In genomic region chr5:139186752-139187326, GRCh38 we compare ENCODE assay signal across 23 cellular contexts. TPM values are rescaled to one million over a fixed set of nuclear protein-coding genes. Genes with fewer than 3 reads are reported as not detected.
DNase-seq lines count a peak whose midpoint lies in the region; ATAC-seq, FAIRE-seq and TF ChIP-seq lines count a peak whose summit lies in the region.
"Had no signal": no experiment of that assay in that cellular context is flagged by ENCODE, and none has a peak within 500 bp of the region (broad histone marks: within the 10 kb centered on the region; RNA-seq: fewer than 3 reads in every experiment).

No MANE protein-coding gene starts in this region.

- no peak overlapping the region for H2AFZ ChIP-seq in KMS-11 (ENCODE audit: low read depth)
- H2AFZ ChIP-seq in GM12878 (ENCODE audit: control insufficient read depth, low read depth, low read length) = no peak overlapping the region

- peaks cover 11% of the 10 kb centered on the region; the same call in 1 of the 2 replicates for H3K79me2 ChIP-seq in KMS-11 (ENCODE audit: insufficient read depth, low read depth)
- H3K79me2 ChIP-seq in GM12878 (ENCODE audit: control insufficient read depth, insufficient read depth, low read length) = peaks cover 29% of the 10 kb centered on the region

- RAD21 ChIA-PET in GM12878 (lab: Charles Lee; ENCODE audit: unreplicated experiment) = no interaction called here

- H3K4me1 ChIP-seq in KMS-11 (ENCODE audit: low read depth, poor library complexity, severe bottlenecking) = peaks cover 67% of the 10 kb centered on the region
- H3K4me1 ChIP-seq in GM12878 (ENCODE audit: control insufficient read depth, insufficient read depth, low read length) = peaks cover 33% of the 10 kb centered on the region

- FAIRE-seq in GM12878 (lab: Jason Lieb, UNC) = no peak

- H3K27ac Mint-ChIP-seq in activated naive CD4-positive, alpha-beta T cell treated with anti-CD3 and anti-CD28 coated beads, Interleukin-2, amount 10 ng/mL, durations not matched to agents 7 days and 5 days = no peak overlapping the region
- H3K27ac Mint-ChIP-seq: CD8-positive, alpha-beta T cell; H9; IgD-negative memory B cell had no signal

- H3K4me1 Mint-ChIP-seq in activated naive CD4-positive, alpha-beta T cell treated with anti-CD3 and anti-CD28 coated beads, Interleukin-2, amount 10 ng/mL, durations not matched to agents 7 days and 5 days = no peaks in the 10 kb centered on the region

- H3K4me3 ChIP-seq in AG04449 (ENCODE audit: low read depth, low read length) (no peak overlapping the region), KMS-11 (IDR thresholded peaks at IDR 0.05; ENCODE audit: insufficient read depth, low read depth, low read length) (no peak overlapping the region), GM12878 (no peak overlapping the region)
- H3K4me3 ChIP-seq: SK-N-MC had no signal

- H3K36me3 Mint-ChIP-seq in activated naive CD4-positive, alpha-beta T cell treated with anti-CD3 and anti-CD28 coated beads, Interleukin-2, amount 10 ng/mL, durations not matched to agents 7 days and 5 days = peaks cover 5% of the 10 kb centered on the region
- H3K36me3 Mint-ChIP-seq: IgD-negative memory B cell had no signal

- H3K27me3 ChIP-seq in KMS-11 (ENCODE audit: insufficient read depth, low read depth) (no peaks in the 10 kb centered on the region), GM12878 (replicated peaks in 1 of 2; ENCODE audit: control insufficient read depth in 2 of 2, insufficient read depth in 2 of 2, low read length in 1 of 2) (no peaks in the 10 kb centered on the region)

- CTCF ChIA-PET in AG04449 (lab: Yijun Ruan, JAX) = no interaction called here
- CTCF ChIA-PET in GM12878 (lab: Yijun Ruan, JAX) = interaction anchor here (1.4 kb wide), 1 partner anchor 64 kb away, joined by 5 read pairs; no protein-coding TSS in a partner anchor
- CTCF ChIA-PET in activated naive CD4-positive, alpha-beta T cell treated with anti-CD3 and anti-CD28 coated beads, Interleukin-2, amount 10 ng/mL, durations not matched to agents 7 days and 5 days (lab: Charles Lee) = no interaction called here

- no peak overlapping the region for H3K9ac ChIP-seq in KMS-11
- no peak overlapping the region for H3K9ac ChIP-seq in GM12878 (ENCODE audit: control insufficient read depth, insufficient read depth, low read length)

- no peaks in the 10 kb centered on the region for H3K9me3 ChIP-seq in GM12878 (replicated peaks; ENCODE audit: control insufficient read depth, insufficient read depth, low read length)

- SMC1A ChIA-PET in GM12878 (lab: Charles Lee; ENCODE audit: uncharacterized antibody, unreplicated experiment) = interaction anchor here (2.9 kb wide), 1 partner anchor 7 kb away, joined by 8 read pairs; no protein-coding TSS in a partner anchor

- WGBS in GM12878 (ENCODE audit: insufficient coverage, insufficient replicate concordance, low lambda C conversion rate, missing lambda C conversion rate) = over 99% methylated on average over 6 of the region's 6 CpGs

- no peaks in the 10 kb centered on the region for H3K27me3 Mint-ChIP-seq in activated naive CD4-positive, alpha-beta T cell treated with anti-CD3 and anti-CD28 coated beads, Interleukin-2, amount 10 ng/mL, durations not matched to agents 7 days and 5 days
- H3K27me3 Mint-ChIP-seq: IgD-negative memory B cell had no signal

- TF ChIP-seq RAD21 in GM12878 (IDR thresholded peaks at IDR 0.05; ENCODE audit: insufficient read depth, low read depth, low read length) = no peak

- H3K36me3 ChIP-seq in KMS-11 (ENCODE audit: insufficient read depth) = no peaks in the 10 kb centered on the region
- H3K36me3 ChIP-seq in GM12878 (ENCODE audit: control insufficient read depth in 2 of 2, insufficient read depth in 2 of 2, low read length in 1 of 2) = peaks cover 0 to 1% of the 10 kb centered on the region in 2 experiments; a peak in 3 of 4 replicates

- no peak overlapping the region for H3K4me3 Mint-ChIP-seq in activated naive CD4-positive, alpha-beta T cell treated with anti-CD3 and anti-CD28 coated beads, Interleukin-2, amount 10 ng/mL, durations not matched to agents 7 days and 5 days
- H3K4me3 Mint-ChIP-seq: CD8-positive, alpha-beta T cell; H9; IgD-negative memory B cell had no signal

- peak; percentile 34 for DNase-seq in AG04449 (ENCODE audit: low read depth, low spot score)
- no peak for DNase-seq in GM12878 (ENCODE audit: low read depth, low spot score)
- DNase-seq in left colon = no peak
- DNase-seq in activated naive CD4-positive, alpha-beta T cell treated with anti-CD3 and anti-CD28 coated beads, Interleukin-2, amount 10 ng/mL, durations not matched to agents 7 days and 5 days = no peak
- DNase-seq in DMS114 treated with DMSO at 0.1 percent for 48 hours (lab: John Stamatoyannopoulos, UW; ENCODE audit: unreplicated experiment) = no peak
- DNase-seq in sciatic nerve (ENCODE audit: low spot score) = no peak
- DNase-seq: Calu3; CD8-positive, alpha-beta T cell; DMS53; H9; Kasumi-1; NCI-H1092 treated with DMSO at 0.1 percent for 48 hours; NCI-H146; NCI-H2081; NCI-H446 treated with DMSO at 0.1 percent for 48 hours; NCI-H69; Right ventricle myocardium superior had no signal

- no peak for TF ChIP-seq POLR2A in GM12878 (IDR thresholded peaks at IDR 0.05; ENCODE audit: low read depth, low read length)

- POLR2A ChIA-PET in AG04449 (lab: Yijun Ruan, JAX) = no interaction called here
- POLR2A ChIA-PET in GM12878 (lab: Charles Lee) = no interaction called here

- intact Hi-C loops in GM12878 (cut with micrococcal nuclease; ENCODE audit: unreplicated experiment) (no loop called here), left colon (cut with DNase I, micrococcal nuclease) (no loop called here), sciatic nerve (cut with DNase I) (no loop called here)

- H3K4me2 ChIP-seq in KMS-11 = peak overlapping the region; percentile 88; the same call in 1 of the 2 replicates
- peak overlapping the region; percentile 86; the same call in 1 of the 2 replicates for H3K4me2 ChIP-seq in GM12878 (ENCODE audit: control insufficient read depth, insufficient read depth)

- no peak for TF ChIP-seq CTCF in AG04449 (IDR thresholded peaks at IDR 0.05; ENCODE audit: insufficient read depth, low read length, missing control alignments)
- no peak for TF ChIP-seq CTCF in KMS-11 (conservative IDR thresholded peaks at IDR 0.05; ENCODE audit: low read depth, low read length)
- TF ChIP-seq CTCF in GM12878 (IDR thresholded peaks at IDR 0.05 in 2 of 3, conservative IDR thresholded peaks at IDR 0.05 in 1 of 3; ENCODE audit: control insufficient read depth in 2 of 3, extremely low read depth in 1 of 3, insufficient read depth in 1 of 3, low read depth in 3 of 3, low read length in 3 of 3) = no peak

- no peak for TF ChIP-seq EP300 in GM12878 (IDR thresholded peaks at IDR 0.05; ENCODE audit: borderline replicate concordance in 1 of 2, control insufficient read depth in 1 of 2, low read depth in 2 of 2, low read length in 2 of 2)

- in situ Hi-C loops in GM12878 (cut with MboI) = no loop called here

- BruUV-seq in GM12878 (replicated peaks; lab: Mats Ljungman, UMichigan) = no TSS peak

- H4K20me1 ChIP-seq in KMS-11 (ENCODE audit: insufficient read depth) (no peaks in the 10 kb centered on the region), GM12878 (ENCODE audit: control insufficient read depth, insufficient read depth) (no peaks in the 10 kb centered on the region)

- H3K9me3 Mint-ChIP-seq in activated naive CD4-positive, alpha-beta T cell treated with anti-CD3 and anti-CD28 coated beads, Interleukin-2, amount 10 ng/mL, durations not matched to agents 7 days and 5 days = no peaks in the 10 kb centered on the region
- H3K9me3 Mint-ChIP-seq: CD8-positive, alpha-beta T cell; H9; IgD-negative memory B cell had no signal

- peak overlapping the region; percentile 34; the same call in 1 of the 2 replicates for H3K27ac ChIP-seq in KMS-11
- H3K27ac ChIP-seq in GM12878 (ENCODE audit: control insufficient read depth, insufficient read depth) = peak overlapping the region; percentile 65
- H3K27ac ChIP-seq: 22Rv1, HL-60, SK-N-MC had no signal

- ATAC-seq in GM12878 (no peak), left colon (peak; percentile 87), GM19324 (IDR thresholded peaks at IDR 0.05; ENCODE audit: low FRiP score, unreplicated experiment) (no peak), sciatic nerve (no peak)
- ATAC-seq: CD8-positive, alpha-beta T cell had no signal

TF ChIP-seq in GM12878, 131 proteins besides CTCF, POLR2A, EP300 and RAD21 (continues in another document):
- no peak for TF ChIP-seq HDGF (IDR thresholded peaks at IDR 0.05)
- no peak for TF ChIP-seq RB1 (IDR thresholded peaks at IDR 0.05; ENCODE audit: borderline replicate concordance)
- TF ChIP-seq ZNF24 (IDR thresholded peaks at IDR 0.05) = no peak
- TF ChIP-seq FOS (IDR thresholded peaks at IDR 0.05; ENCODE audit: borderline replicate concordance, extremely low read depth, insufficient read length) = no peak
- no peak for TF ChIP-seq ZSCAN29 (IDR thresholded peaks at IDR 0.05)
- TF ChIP-seq TARDBP (IDR thresholded peaks at IDR 0.05; ENCODE audit: borderline replicate concordance) = no peak
- TF ChIP-seq SRF (IDR thresholded peaks at IDR 0.05; ENCODE audit: low read depth in 2 of 2, low read length in 2 of 2) = no peak

RNA-seq across cellular contexts. Expression of gene SIL1, which starts 11.3 kb away (rescaled TPM):
- total RNA-seq in GM12878 (2013; cell fraction: nucleolus; rRNA removed) = 58.0 and 62.8 TPM in 2 replicates
- total RNA-seq in GM12878 (2014; rRNA removed) (36.2 and 41.2 TPM in 2 replicates), GM12878 (2014; rRNA removed; fragmentation: Illumina TruSeq; extraction: Trizol) (23.9 and 25.7 TPM in 2 replicates), GM12878 (2021) (41.4 and 42.9 TPM in 2 replicates), left colon (10 to 100 TPM; 29.9 to 33.0 TPM), sciatic nerve (54.7 TPM)
- polyA plus RNA-seq in GM12878 (2011; ENCODE audit: low read depth) = 30.8 TPM
- polyA plus RNA-seq in GM12878 (2011; rRNA removed) (21.4 and 28.0 TPM in 2 replicates), GM12878 (2014; fragmentation: Illumina TruSeq; extraction: Trizol) (26.1 and 27.7 TPM in 2 replicates), GM12878 (2014; fragmentation: Nextera tagmentation; extraction: Ambion mirVana) (1 to 10 TPM; 4.1 to 8.2 TPM), GM12878 (2014; rRNA removed) (32.6 and 40.7 TPM in 2 replicates), GM12878 (2016; fragmentation: Nextera tagmentation; extraction: Ambion mirVana) (10 to 100 TPM; 43.1 to 49.8 TPM)
- 24.3 and 37.9 TPM in 2 replicates for polyA plus RNA-seq in GM12878 (2011; cell fraction: cytosol; rRNA removed)
- 17.2 and 18.8 TPM in 2 replicates for polyA plus RNA-seq in GM12878 (2011; cell fraction: nucleus; rRNA removed)
- polyA plus RNA-seq in GM12878 (2012) = 31.7 and 33.1 TPM in 2 replicates
- 21.7 and 33.2 TPM in 2 replicates for polyA minus RNA-seq in GM12878 (2011; rRNA and poly(A)+ RNA removed)
- polyA minus RNA-seq in GM12878 (2011; cell fraction: cytosol; rRNA and poly(A)+ RNA removed) = 10.8 and 15.6 TPM in 2 replicates
- polyA minus RNA-seq in GM12878 (2011; cell fraction: nucleus; rRNA and poly(A)+ RNA removed) = 10.2 and 17.8 TPM in 2 replicates
